ENCODE assay signal across 34 cellular contexts in the genomic region with DNA sequence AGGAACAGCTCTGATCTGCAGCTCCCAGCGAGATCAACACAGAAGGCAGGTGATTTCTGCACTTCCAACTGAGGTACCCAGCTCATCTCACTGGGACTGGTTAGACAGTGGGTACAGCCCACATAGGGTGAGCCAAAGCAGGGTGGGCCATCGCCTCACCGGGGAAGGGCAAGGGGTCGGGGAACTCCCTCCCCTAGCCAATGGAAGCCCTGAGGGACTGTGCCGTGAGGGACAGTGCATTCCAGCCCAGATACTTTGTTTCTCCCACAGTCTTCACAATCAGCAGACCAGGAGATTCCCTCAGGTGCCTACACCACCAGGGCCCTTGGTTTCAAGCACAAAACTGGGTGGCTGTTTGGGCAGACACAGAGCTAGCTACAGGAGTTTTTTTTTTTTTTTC.
"Had no signal": no experiment of that assay in that cellular context is flagged by ENCODE, and none has a peak within 500 bp of the region (broad histone marks: within the 10 kb centered on the region; RNA-seq: fewer than 3 reads in every experiment).

No MANE protein-coding gene starts in this region.

- H3K4me2 ChIP-seq: KMS-11 had no signal

- H3K4me3 ChIP-seq: MG63 had no signal

- H3K27ac ChIP-seq: KMS-11 had no signal

- H3K9me3 ChIP-seq: MG63 had no signal

- H3K36me3 ChIP-seq: MG63 had no signal

- H3K9ac ChIP-seq: KMS-11 had no signal

- DNase-seq: Karpas-422, Kasumi-1, KG1, MG63, MM.1S, MV-4-11, NCI-H1048, NCI-H1092, NCI-H1092 treated with DMSO at 0.1 percent for 48 hours, NCI-H1105, NCI-H1105 treated with DMSO at 0.1 percent for 48 hours, NCI-H1417, NCI-H1417 treated with DMSO at 0.1 percent for 48 hours, NCI-H1436, NCI-H1436 treated with DMSO at 0.1 percent for 48 hours, NCI-H146, NCI-H1694, NCI-H1694 treated with DMSO at 0.1 percent for 48 hours, NCI-H187, NCI-H187 treated with DMSO at 0.1 percent for 48 hours, NCI-H2029, NCI-H2029 treated with DMSO at 0.1 percent for 48 hours, NCI-H2081, NCI-H2081 treated with DMSO at 0.1 percent for 48 hours, NCI-H2107, NCI-H2171, NCI-H2171 treated with DMSO at 0.1 percent for 48 hours, NCI-H2227 treated with DMSO at 0.1 percent for 48 hours, NCI-H226, NCI-H446, NCI-H446 treated with DMSO at 0.1 percent for 48 hours, NCI-H510A, NCI-H510A treated with DMSO at 0.1 percent for 48 hours had no signal

- H3K27me3 ChIP-seq: MG63 had no signal
